In the genomic region with DNA sequence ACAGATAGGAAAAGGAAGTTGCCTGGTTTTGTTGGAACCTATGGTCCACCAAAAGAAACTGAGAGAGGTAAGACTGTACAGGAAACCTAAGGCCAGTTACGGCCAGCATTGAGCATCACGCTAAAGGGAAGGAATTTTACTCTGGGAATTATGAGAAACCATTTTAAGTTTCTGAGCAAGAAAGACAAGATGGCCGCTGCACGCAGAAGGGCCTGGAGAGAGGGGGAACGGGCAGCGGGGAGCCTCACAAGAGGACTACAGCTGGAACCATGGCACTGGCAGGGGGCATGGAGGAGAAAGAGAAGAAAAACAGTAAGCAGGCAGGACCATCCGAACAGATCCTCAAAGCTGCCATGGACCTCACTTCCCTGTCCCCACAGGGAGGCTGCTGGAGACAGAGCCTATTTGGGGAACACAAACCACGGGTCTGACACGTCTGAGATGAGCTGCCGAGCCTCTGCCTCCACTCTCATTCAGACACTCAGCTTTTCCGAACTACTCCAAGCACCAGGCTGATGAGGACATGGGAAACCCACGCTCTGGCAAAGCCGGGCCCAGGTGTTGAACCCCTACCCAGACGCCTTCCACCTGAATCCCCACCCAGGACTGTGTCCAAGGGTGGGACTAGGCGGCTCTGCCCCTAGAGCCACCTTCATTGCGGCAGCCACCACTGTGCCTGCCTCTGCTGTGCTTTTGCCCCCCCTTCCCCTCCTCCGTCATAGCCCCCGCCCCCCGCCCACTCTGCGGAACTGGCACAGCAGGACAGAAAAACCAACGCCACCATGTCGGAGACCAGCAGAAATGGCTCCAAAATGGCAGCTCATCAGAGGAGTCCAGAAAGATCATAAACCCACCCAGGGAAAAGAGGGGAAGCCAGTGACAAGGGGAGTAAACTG, we compare ENCODE assay signal across 11 cellular contexts.
DNase-seq lines count a peak whose midpoint lies in the region; TF ChIP-seq lines count a peak whose summit lies in the region.
"Had no signal": no experiment of that assay in that cellular context is flagged by ENCODE, and none has a peak within 500 bp of the region (broad histone marks: within the 10 kb centered on the region; RNA-seq: fewer than 3 reads in every experiment).

No MANE protein-coding gene starts in this region.

- peak overlapping the region; percentile 4 for H3K27ac Mint-ChIP-seq in activated naive CD4-positive, alpha-beta T cell treated with anti-CD3 and anti-CD28 coated beads for 36 hours
- peak overlapping the region; percentile 60 for H3K27ac Mint-ChIP-seq in activated naive CD8-positive, alpha-beta T cell treated with anti-CD3 and anti-CD28 coated beads for 36 hours

- peaks cover 26% of the 10 kb centered on the region for H3K36me3 Mint-ChIP-seq in activated naive CD4-positive, alpha-beta T cell treated with anti-CD3 and anti-CD28 coated beads for 36 hours (ENCODE audit: low read depth)
- H3K36me3 Mint-ChIP-seq in activated naive CD8-positive, alpha-beta T cell treated with anti-CD3 and anti-CD28 coated beads for 36 hours, result peaks cover 43% of the 10 kb centered on the region

- H3K4me1 ChIP-seq in tibial artery, result peaks cover 0 to 81% (median 63%) of the 10 kb centered on the region in 4 donors

- H3K4me1 Mint-ChIP-seq in activated naive CD4-positive, alpha-beta T cell treated with anti-CD3 and anti-CD28 coated beads for 36 hours (ENCODE audit: low read depth), result peaks cover 87% of the 10 kb centered on the region
- H3K4me1 Mint-ChIP-seq in activated naive CD8-positive, alpha-beta T cell treated with anti-CD3 and anti-CD28 coated beads for 36 hours, result peaks cover 77% of the 10 kb centered on the region

- DNase-seq in activated naive CD4-positive, alpha-beta T cell treated with anti-CD3 and anti-CD28 coated beads for 36 hours, result no peak
- DNase-seq in activated naive CD4-positive, alpha-beta T cell (lab: John Stamatoyannopoulos, UW), result no peak
- no peak for DNase-seq in activated naive CD8-positive, alpha-beta T cell treated with anti-CD3 and anti-CD28 coated beads for 36 hours
- DNase-seq in medulla oblongata (ENCODE audit: extremely low spot score) (peak; percentile 61), tibial artery (peak; percentile 39 to 64), WERI-Rb-1 (no peak), MG63 (no peak), NCI-H2107 treated with DMSO at 0.1 percent for 48 hours (lab: John Stamatoyannopoulos, UW; ENCODE audit: unreplicated experiment) (no peak)
- DNase-seq: activated CD4-positive, alpha-beta T cell treated with anti-CD3 and anti-CD28 coated beads for 48 hours; foreskin keratinocyte had no signal

- H3K9me3 ChIP-seq in tibial artery (no peaks in the 10 kb centered on the region), WERI-Rb-1 (ENCODE audit: severe bottlenecking) (no peaks in the 10 kb centered on the region), MG63 (no peaks in the 10 kb centered on the region)

- intact Hi-C loops in activated naive CD4-positive, alpha-beta T cell treated with anti-CD3 and anti-CD28 coated beads for 36 hours (cut with micrococcal nuclease), result loop anchor here (10.0 kb wide), 2 partner anchors 896 to 1934 kb away; partner anchors contain the start of genes FCMR and TRAF3IP3
- intact Hi-C loops in tibial artery (cut with DNase I; ENCODE audit: low total_unique reads), result no loop called here

- H3K36me3 ChIP-seq in tibial artery, result peaks cover 38 to 57% (median 48%) of the 10 kb centered on the region in 3 donors
- H3K36me3 ChIP-seq in WERI-Rb-1, result peaks cover 23% of the 10 kb centered on the region
- peaks cover 9% of the 10 kb centered on the region; the same call in 1 of the 2 replicates for H3K36me3 ChIP-seq in MG63

- CTCF ChIA-PET in activated naive CD4-positive, alpha-beta T cell treated with anti-CD3 and anti-CD28 coated beads for 36 hours (lab: Charles Lee), result interaction anchor here (1.8 to 4.5 kb wide), 3 partner anchors 23 to 142 kb away, joined by 5 to 36 read pairs (median 34); no protein-coding TSS in a partner anchor

- H3K4me3 Mint-ChIP-seq in activated naive CD4-positive, alpha-beta T cell treated with anti-CD3 and anti-CD28 coated beads for 36 hours, result no peak overlapping the region
- peak overlapping the region; percentile 8 for H3K4me3 Mint-ChIP-seq in activated naive CD8-positive, alpha-beta T cell treated with anti-CD3 and anti-CD28 coated beads for 36 hours

- H3K9me3 Mint-ChIP-seq in activated naive CD4-positive, alpha-beta T cell treated with anti-CD3 and anti-CD28 coated beads for 36 hours, result no peaks in the 10 kb centered on the region
- H3K9me3 Mint-ChIP-seq in activated naive CD8-positive, alpha-beta T cell treated with anti-CD3 and anti-CD28 coated beads for 36 hours, result no peaks in the 10 kb centered on the region

- TF ChIP-seq CTCF in tibial artery (IDR thresholded peaks at IDR 0.05) (no peak), WERI-Rb-1 (IDR thresholded peaks at IDR 0.05; ENCODE audit: low read depth, low read length) (no peak)

- H3K27ac ChIP-seq in tibial artery (peak overlapping the region; percentile 100), WERI-Rb-1 (no peak overlapping the region)
- H3K27ac ChIP-seq: foreskin keratinocyte had no signal

- H3K27me3 Mint-ChIP-seq in activated naive CD4-positive, alpha-beta T cell treated with anti-CD3 and anti-CD28 coated beads for 36 hours (ENCODE audit: low read depth), result no peaks in the 10 kb centered on the region
- no peaks in the 10 kb centered on the region for H3K27me3 Mint-ChIP-seq in activated naive CD8-positive, alpha-beta T cell treated with anti-CD3 and anti-CD28 coated beads for 36 hours
- H3K27me3 Mint-ChIP-seq: brain had no signal

- H3K4me3 ChIP-seq in tibial artery, result peak overlapping the region; percentile 63 to 81
- no peak overlapping the region for H3K4me3 ChIP-seq in WERI-Rb-1 (ENCODE audit: low read depth, low read length)
- no peak overlapping the region for H3K4me3 ChIP-seq in MG63

- H3K27me3 ChIP-seq in tibial artery (no peaks in the 10 kb centered on the region), WERI-Rb-1 (ENCODE audit: insufficient read depth, low read depth, severe bottlenecking) (no peaks in the 10 kb centered on the region), MG63 (no peaks in the 10 kb centered on the region)
- H3K27me3 ChIP-seq: foreskin keratinocyte had no signal

Comparison
In these comparisons a context has a peak if more than half of its experiments do, and no peak if none do; other contexts are left out.
1. DNase-seq: peak in medulla oblongata (single experiment) and tibial artery (2 of 2); none in activated naive CD4-positive, alpha-beta T cell treated with anti-CD3 and anti-CD28 coated beads for 36 hours (single experiment), activated naive CD4-positive, alpha-beta T cell (0 of 4), activated naive CD8-positive, alpha-beta T cell treated with anti-CD3 and anti-CD28 coated beads for 36 hours (single experiment), WERI-Rb-1 (single experiment), MG63 (single experiment) and NCI-H2107 treated with DMSO at 0.1 percent for 48 hours (single experiment).
2. H3K4me3 ChIP-seq: peak in tibial artery (2 of 2); none in WERI-Rb-1 (single experiment) and MG63 (single experiment).